ENCODE assay signal across 11 cellular contexts in the genomic region with DNA sequence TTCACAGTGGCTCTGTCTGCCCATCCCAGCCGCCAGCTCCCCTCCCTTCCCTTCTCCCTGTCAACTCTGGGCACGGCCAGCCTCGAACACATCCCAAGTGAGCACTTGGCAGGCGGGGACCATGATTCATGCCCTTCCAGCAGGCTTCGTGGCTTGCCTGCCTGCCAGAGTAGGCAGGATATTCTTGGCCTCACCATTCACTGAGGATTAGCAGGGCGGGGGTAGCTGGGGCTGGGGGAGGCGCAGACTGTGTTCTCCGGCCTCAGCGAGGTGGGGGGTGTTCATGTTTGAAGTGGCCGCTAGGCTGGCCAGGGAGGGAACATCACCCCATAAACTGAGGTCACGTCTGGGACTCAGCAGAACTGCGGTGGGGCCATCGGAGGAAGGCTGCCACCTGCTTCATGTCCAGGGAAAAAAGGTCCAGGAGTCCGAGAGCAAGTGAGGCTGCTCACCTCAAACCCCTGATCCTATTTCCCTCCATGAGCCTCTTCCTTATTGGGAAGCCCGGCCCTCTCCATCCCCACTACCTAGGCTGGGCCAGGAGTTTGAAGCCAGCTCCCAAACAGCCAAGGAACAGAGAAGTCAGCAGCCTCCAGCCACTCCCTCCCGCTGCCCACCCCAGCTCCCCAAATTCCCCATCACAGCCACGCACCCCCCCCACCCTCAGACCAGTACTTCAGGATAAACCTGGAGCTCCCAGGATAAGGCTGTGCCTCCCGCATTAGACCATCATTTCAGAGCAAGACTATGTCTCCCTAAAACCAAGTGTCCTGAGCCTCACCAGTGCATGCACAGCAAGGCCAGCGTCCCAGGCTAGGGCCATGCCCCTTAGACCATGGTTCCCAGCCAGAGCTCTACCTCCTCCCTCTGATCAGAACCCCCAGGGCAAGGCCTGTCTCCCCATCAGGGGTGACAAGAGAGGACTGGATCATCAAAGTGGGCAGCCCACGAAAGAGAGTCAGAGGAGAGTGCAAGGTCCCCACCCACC. TPM values are rescaled to one million over a fixed set of nuclear protein-coding genes. Genes with fewer than 3 reads are reported as not detected.
A peak's percentile ranks its signal among the peaks of the same experiment; 100 is the strongest.
DNase-seq lines count a peak whose midpoint lies in the region; ATAC-seq, FAIRE-seq and TF ChIP-seq lines count a peak whose summit lies in the region.
"Had no signal": no experiment of that assay in that cellular context is flagged by ENCODE, and none has a peak within 500 bp of the region (broad histone marks: within the 10 kb centered on the region; RNA-seq: fewer than 3 reads in every experiment).

No MANE protein-coding gene starts in this region.

- no peak overlapping the region for H3K27ac ChIP-seq in GM23338 (ENCODE audit: low read depth)

- H3K27me3 ChIP-seq in GM23338 (ENCODE audit: insufficient read depth) (no peaks in the 10 kb centered on the region), adipocyte (replicated peaks; ENCODE audit: control insufficient read depth, insufficient read depth, low read length) (no peaks in the 10 kb centered on the region)

- H3K4me3 ChIP-seq in GM23338 (no peak overlapping the region), adipocyte (ENCODE audit: low read length) (no peak overlapping the region)
- H3K4me3 ChIP-seq: lung had no signal

- H3K27me3 Mint-ChIP-seq in GM23338 (ENCODE audit: insufficient read depth, low read depth, poor library complexity) (peaks cover 26% of the 10 kb centered on the region), glutamatergic neuron (ENCODE audit: unreplicated experiment) (peaks cover 6% of the 10 kb centered on the region)

- no peak for TF ChIP-seq POLR2A in GM12892 (IDR thresholded peaks at IDR 0.05; ENCODE audit: low read depth, low read length)

- in situ Hi-C loops in GM13976 (cut with MboI; ENCODE audit: low sequenced_read_pairs, unreplicated experiment): no loop called here

- no peak overlapping the region for H3K9ac ChIP-seq in adipocyte (ENCODE audit: low read length)

- H2AFZ ChIP-seq in GM23338: no peak overlapping the region

- DNase-seq in GM23338 (ENCODE audit: low spot score): no peak
- DNase-seq in adipocyte (ENCODE audit: low read depth): peak; percentile 59
- DNase-seq in glutamatergic neuron: no peak
- peak; percentile 19 for DNase-seq in renal cortical epithelial cell (ENCODE audit: low read depth)
- DNase-seq in GM12892 (ENCODE audit: insufficient read length): no peak
- no peak for DNase-seq in GM13976 (ENCODE audit: low spot score)
- no peak for DNase-seq in activated naive CD4-positive, alpha-beta T cell treated with Interleukin-2 at 50 U/mL for 16 hours
- DNase-seq: NCI-H1048 had no signal

- H3F3A ChIP-seq in GM23338 (replicated peaks; ENCODE audit: low read depth): 0 out of 2 replicates have a peak, but pooled peaks cover 3% of the 10 kb centered on the region

- H3K4me1 ChIP-seq in GM23338 (ENCODE audit: insufficient read depth) (no peaks in the 10 kb centered on the region), adipocyte (ENCODE audit: control insufficient read depth, insufficient read depth, low read length) (peaks cover 32% of the 10 kb centered on the region)

- no peak for FAIRE-seq in GM12892 (lab: Jason Lieb, UNC)

- H3K4me3 Mint-ChIP-seq in GM23338 (no peak overlapping the region), glutamatergic neuron (ENCODE audit: unreplicated experiment) (no peak overlapping the region)
- H3K4me3 Mint-ChIP-seq: T-helper 1 cell treated with Interleukin-12 subunit alpha and Interleukin-12 subunit beta and Interleukin-4 antibody, amounts not matched to agents 30 μg/mL and 1 μg/mL, for 36 hours had no signal

- no peaks in the 10 kb centered on the region for H3K36me3 Mint-ChIP-seq in GM23338 (ENCODE audit: low read depth)
- H3K36me3 Mint-ChIP-seq in glutamatergic neuron (ENCODE audit: unreplicated experiment): peaks cover 5% of the 10 kb centered on the region

- no peaks in the 10 kb centered on the region for H4K20me1 ChIP-seq in GM23338 (replicated peaks; ENCODE audit: insufficient read depth)

- H3K9me3 Mint-ChIP-seq in GM23338: no peaks in the 10 kb centered on the region
- H3K9me3 Mint-ChIP-seq in glutamatergic neuron (ENCODE audit: unreplicated experiment): peaks cover 13% of the 10 kb centered on the region
- H3K9me3 Mint-ChIP-seq: T-helper 1 cell treated with Interleukin-12 subunit alpha and Interleukin-12 subunit beta and Interleukin-4 antibody, amounts not matched to agents 30 μg/mL and 1 μg/mL, for 36 hours had no signal

- H3K27ac Mint-ChIP-seq in GM23338 (no peak overlapping the region), glutamatergic neuron (ENCODE audit: unreplicated experiment) (peak overlapping the region; percentile 82)
- H3K27ac Mint-ChIP-seq: T-helper 1 cell treated with Interleukin-12 subunit alpha and Interleukin-12 subunit beta and Interleukin-4 antibody, amounts not matched to agents 30 μg/mL and 1 μg/mL, for 36 hours had no signal

- no peaks in the 10 kb centered on the region for H3K36me3 ChIP-seq in GM23338 (ENCODE audit: insufficient read depth)
- H3K36me3 ChIP-seq in adipocyte (ENCODE audit: control insufficient read depth, insufficient read depth, low read length, severe bottlenecking): peaks cover 11% of the 10 kb centered on the region

- no peaks in the 10 kb centered on the region for H3K9me2 ChIP-seq in GM23338 (ENCODE audit: insufficient read depth)

- no peaks in the 10 kb centered on the region for H3K9me3 ChIP-seq in adipocyte (ENCODE audit: control insufficient read depth, low read length)

- H3K4me1 Mint-ChIP-seq in GM23338: peaks cover 6% of the 10 kb centered on the region; the same call in 2 of the 3 replicates
- peaks cover 14% of the 10 kb centered on the region for H3K4me1 Mint-ChIP-seq in glutamatergic neuron (ENCODE audit: low read depth, unreplicated experiment)

- H3K79me2 ChIP-seq in GM23338 (replicated peaks; ENCODE audit: insufficient read depth): no peaks in the 10 kb centered on the region

- no peak overlapping the region for H3K4me2 ChIP-seq in GM23338

- ATAC-seq in GM23338 (peak; percentile 6; the same call in 1 of the 3 replicates), GM19328 (IDR thresholded peaks at IDR 0.05; ENCODE audit: unreplicated experiment) (no peak)

- TF ChIP-seq CTCF in GM23338 (conservative IDR thresholded peaks at IDR 0.05; ENCODE audit: low read depth in 2 of 2): no peak
- no peak for TF ChIP-seq CTCF in glutamatergic neuron (IDR thresholded peaks at IDR 0.05; ENCODE audit: partially characterized antibody, unreplicated experiment)
- TF ChIP-seq CTCF in GM13976 (IDR thresholded peaks at IDR 0.05; ENCODE audit: borderline replicate concordance, control extremely low read depth, extremely low read depth, insufficient read depth, missing control alignments): no peak

TF ChIP-seq in GM23338, 12 proteins besides CTCF, POLR2A, EP300 and RAD21 (continues in another document):
- no peak for TF ChIP-seq STAT1 (IDR thresholded peaks at IDR 0.05; ENCODE audit: unreplicated experiment)
- no peak for TF ChIP-seq CREB1 (CRISPR knock-in tag; IDR thresholded peaks at IDR 0.05; ENCODE audit: low read depth)
- TF ChIP-seq EZH2phosphoT487 (IDR thresholded peaks at IDR 0.05; ENCODE audit: unreplicated experiment): no peak

RNA-seq across cellular contexts. Expression of gene RABGEF1, which starts 42.8 kb away (rescaled TPM):
- total RNA-seq in GM23338 (2014; rRNA removed; shearing (Covaris generic)): 15.7 and 17.5 TPM in 2 replicates
- polyA plus RNA-seq in GM23338 (2016; fragmentation: Nextera tagmentation; extraction: Ambion mirVana): 12.3 and 14.7 TPM in 2 replicates
- 14.1 TPM for total RNA-seq in glutamatergic neuron (ENCODE audit: unreplicated experiment)
- 52.4 and 72.2 TPM in 2 replicates for total RNA-seq in renal cortical epithelial cell
- 24.2 TPM for polyA plus RNA-seq in GM12892 (2012; ENCODE audit: missing spikeins)

Comparison
In these comparisons a context has a peak if more than half of its experiments do, and no peak if none do; other contexts are left out.
1. DNase-seq: peak in adipocyte (single experiment) and renal cortical epithelial cell (single experiment); none in GM23338 (single experiment), glutamatergic neuron (single experiment), GM12892 (single experiment), GM13976 (single experiment) and activated naive CD4-positive, alpha-beta T cell treated with Interleukin-2 at 50 U/mL for 16 hours (single experiment).